In the genomic region with DNA sequence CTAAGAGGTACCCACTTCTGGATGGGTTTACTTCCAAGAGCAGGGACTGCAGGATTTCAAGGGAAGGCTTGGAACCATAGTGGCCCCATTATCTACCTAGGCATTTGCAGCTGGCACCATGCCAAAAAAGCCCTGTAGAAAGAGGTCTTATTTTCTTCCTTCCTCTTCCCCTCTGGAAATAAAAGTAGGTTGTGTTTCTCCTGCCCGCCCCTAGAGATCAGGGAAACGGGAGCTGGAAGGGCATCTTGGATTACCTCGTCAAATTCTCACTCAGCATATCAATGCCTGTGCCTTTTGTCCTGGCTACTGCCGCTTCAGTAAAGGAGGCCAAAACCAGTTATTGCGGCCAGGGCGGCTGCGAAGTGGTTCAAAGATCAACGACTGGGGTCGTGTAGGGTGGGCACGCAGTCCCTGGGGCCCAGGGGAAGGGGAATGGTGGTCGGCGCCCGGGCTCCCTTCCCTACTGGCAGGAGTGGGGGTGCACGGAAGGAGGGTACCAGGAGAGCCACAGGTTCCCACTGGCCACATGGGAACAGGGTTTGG, we compare ENCODE assay signal across 7 cellular contexts. TPM values are rescaled to one million over a fixed set of nuclear protein-coding genes. Genes with fewer than 3 reads are reported as not detected.
A peak's percentile ranks its signal among the peaks of the same experiment; 100 is the strongest.
DNase-seq lines count a peak whose midpoint lies in the region; ATAC-seq and TF ChIP-seq lines count a peak whose summit lies in the region.

No MANE protein-coding gene starts in this region.

- CTCF ChIA-PET in PC-3 (lab: Charles Lee), result no interaction called here

- H3K4me2 ChIP-seq in PC-3 (ENCODE audit: low read length), result no peak overlapping the region

- intact Hi-C loops in PC-3 (cut with micrococcal nuclease), result no loop called here
- intact Hi-C loops in esophagus squamous epithelium (cut with DNase I), result loop anchor here (10.0 kb wide), 1 partner anchor 332 kb away; no protein-coding TSS in a partner anchor
- intact Hi-C loops in prostate gland (cut with DNase I), result no loop called here

- H3K9me3 ChIP-seq in PC-3 (ENCODE audit: low read length), result no peaks in the 10 kb centered on the region
- H3K9me3 ChIP-seq in esophagus squamous epithelium, result no peaks in the 10 kb centered on the region
- H3K9me3 ChIP-seq in prostate gland, result no peaks in the 10 kb centered on the region

- H3K4me1 ChIP-seq in PC-3 (ENCODE audit: insufficient read depth, low read length), result 0 out of 2 replicates have a peak, but pooled peaks cover 3% of the 10 kb centered on the region
- peaks cover 10 to 37% (median 19%) of the 10 kb centered on the region in 3 donors for H3K4me1 ChIP-seq in esophagus squamous epithelium
- H3K4me1 ChIP-seq in prostate gland (replicated peaks), result no peaks in the 10 kb centered on the region

- POLR2A ChIA-PET in PC-3 (lab: Charles Lee; ENCODE audit: unreplicated experiment), result no interaction called here

- H3F3A ChIP-seq in PC-3 (ENCODE audit: low read length, unreplicated experiment), result no peaks in the 10 kb centered on the region

- H3K9ac ChIP-seq in PC-3 (ENCODE audit: low read length), result no peak overlapping the region

- no peaks in the 10 kb centered on the region for H3K9me2 ChIP-seq in PC-3 (replicated peaks; ENCODE audit: low read length)

- WGBS in esophagus squamous epithelium, 2 donors, result 16 to 36% methylated on average over 3 to 6 of the region's 14 CpGs
- 12% methylated on average over 14 of the region's 14 CpGs for WGBS in prostate gland

- TF ChIP-seq POLR2A in esophagus squamous epithelium (IDR thresholded peaks at IDR 0.05) (no peak), prostate gland (IDR thresholded peaks at IDR 0.05) (no peak)

- no peak for ATAC-seq in PC-3
- ATAC-seq in GM21825 (IDR thresholded peaks at IDR 0.05; ENCODE audit: unreplicated experiment), result no peak

- DNase-seq in G401 (ENCODE audit: low spot score) (peak; percentile 54), PC-3 (no peak), esophagus squamous epithelium (lab: John Stamatoyannopoulos, UW) (no peak), prostate gland (ENCODE audit: low spot score) (no peak), AG08396 (ENCODE audit: low spot score) (no peak), MV-4-11 (lab: John Stamatoyannopoulos, UW) (no peak)

- no peaks in the 10 kb centered on the region for H3K79me2 ChIP-seq in PC-3 (ENCODE audit: low read length)

- no peak overlapping the region for H2AFZ ChIP-seq in PC-3 (ENCODE audit: low read length)

- H3K36me3 ChIP-seq in PC-3 (ENCODE audit: low read depth, low read length), result no peaks in the 10 kb centered on the region
- no peaks in the 10 kb centered on the region for H3K36me3 ChIP-seq in esophagus squamous epithelium
- no peaks in the 10 kb centered on the region for H3K36me3 ChIP-seq in prostate gland

- H3K27me3 ChIP-seq in PC-3 (ENCODE audit: low read length) (peaks cover 6% of the 10 kb centered on the region), esophagus squamous epithelium (peaks cover 0 to 17% (median 1%) of the 10 kb centered on the region in 4 donors), prostate gland (replicated peaks; ENCODE audit: insufficient read depth) (no peaks in the 10 kb centered on the region)

- TF ChIP-seq CTCF in PC-3 (conservative IDR thresholded peaks at IDR 0.05; ENCODE audit: low read depth, low read length) (no peak), esophagus squamous epithelium (IDR thresholded peaks at IDR 0.05) (no peak), prostate gland (IDR thresholded peaks at IDR 0.05) (no peak)

- no peaks in the 10 kb centered on the region for H4K20me1 ChIP-seq in PC-3 (ENCODE audit: low read length)

- H3K27ac ChIP-seq in PC-3 (ENCODE audit: low read length) (no peak overlapping the region), esophagus squamous epithelium (no peak overlapping the region), prostate gland (no peak overlapping the region)

- no peak overlapping the region for H3K4me3 ChIP-seq in PC-3 (ENCODE audit: low read length)
- peak overlapping the region; percentile 41 to 89 (median 76) for H3K4me3 ChIP-seq in esophagus squamous epithelium
- peak overlapping the region; percentile 47 to 63 for H3K4me3 ChIP-seq in prostate gland

- TSS peak; percentile 21 for BruUV-seq in PC-3 (replicated peaks; lab: Mats Ljungman, UMichigan)

- in situ Hi-C loops in G401 (cut with HindIII; ENCODE audit: low sequenced_read_pairs), result no loop called here

RNA-seq across cellular contexts. Expression of a gene that starts 1.5 kb away (rescaled TPM):
- 10.1 and 10.2 TPM in 2 replicates for total RNA-seq in G401 (2014; rRNA removed; shearing (Covaris generic))
- total RNA-seq in PC-3 (2014; rRNA removed) (3.4 and 3.8 TPM in 2 replicates), esophagus squamous epithelium (1 to 10 TPM; 1.2 to 6.3 (median 4.3) TPM), prostate gland (100 to 1,000 TPM in 1 of 2 donors, 10 to 100 TPM in 1; 24.0 to 122 TPM)
